9 cellular contexts compared by ENCODE assay signal in the genomic region with DNA sequence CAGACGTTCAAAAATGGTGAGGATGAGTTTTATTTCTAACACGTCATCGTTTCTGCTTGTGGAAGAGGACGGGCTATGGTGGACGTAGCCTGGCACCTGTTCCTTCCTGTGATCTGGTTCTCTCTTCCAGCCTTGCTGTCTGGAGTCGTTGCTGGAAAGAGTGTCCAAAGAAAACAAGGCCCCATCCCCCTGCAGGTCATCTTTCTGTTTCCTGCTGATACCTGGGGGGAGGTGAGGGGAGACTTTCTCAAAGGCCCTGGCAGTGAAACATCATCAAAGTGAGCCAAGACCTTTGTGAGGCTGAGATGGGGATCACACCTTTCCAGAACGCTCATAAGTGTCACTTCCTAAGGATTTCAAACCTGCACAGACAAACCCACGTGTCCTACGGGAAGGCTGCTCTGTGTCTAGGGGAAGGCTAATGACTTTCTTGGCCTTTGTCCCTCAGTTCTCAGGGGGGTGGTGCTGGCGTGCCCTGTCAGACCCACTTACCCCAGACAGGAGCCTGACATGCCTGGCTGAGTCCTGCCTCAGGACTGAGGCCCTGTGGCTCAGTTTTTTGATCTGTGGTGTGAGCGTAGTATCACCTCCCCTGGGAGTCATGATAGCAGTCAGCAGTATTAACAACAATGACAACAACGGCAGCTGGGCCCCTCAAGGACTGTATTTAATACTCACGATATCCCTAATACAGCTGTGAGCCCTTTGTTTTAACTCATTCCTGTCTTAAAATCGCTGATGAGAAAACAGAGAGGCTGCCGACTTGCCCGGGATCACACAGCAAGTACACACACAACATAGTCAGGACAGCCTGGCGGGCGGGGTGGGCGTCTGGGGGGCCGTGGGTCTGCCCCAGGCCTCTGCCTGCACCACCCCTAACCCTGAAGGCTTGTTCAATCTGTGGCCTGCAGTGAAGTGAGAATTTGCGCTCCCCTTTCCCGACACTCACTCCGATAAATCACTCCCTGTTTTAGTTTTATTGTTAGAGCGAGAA.
A peak's percentile ranks its signal among the peaks of the same experiment; 100 is the strongest.
DNase-seq lines count a peak whose midpoint lies in the region; ATAC-seq and TF ChIP-seq lines count a peak whose summit lies in the region.
"Had no signal": no experiment of that assay in that cellular context is flagged by ENCODE, and none has a peak within 500 bp of the region (broad histone marks: within the 10 kb centered on the region; RNA-seq: fewer than 3 reads in every experiment).

No MANE protein-coding gene starts in this region.

- DNase-seq in DMS79 (lab: John Stamatoyannopoulos, UW) (peak; percentile 94), OCI-LY7 (ENCODE audit: low spot score) (peak; percentile 35), memory B cell (ENCODE audit: low spot score in 2 of 2) (peak in 1 of 2 donors; percentile 39), COR-L47 (lab: John Stamatoyannopoulos, UW) (no peak), hippocampal formation (lab: John Stamatoyannopoulos, UW) (no peak)
- no peak for DNase-seq in stimulated activated CD4-positive, alpha-beta T cell treated with anti-CD3 and anti-CD28 coated beads, Interleukin-4, amount 100 ng/mL, for 1 hour
- DNase-seq: NCI-H2081 treated with DMSO at 0.1 percent for 48 hours had no signal

- H3K4me3 Mint-ChIP-seq in memory B cell: no peak overlapping the region

- peaks cover 16% of the 10 kb centered on the region for H3K4me1 ChIP-seq in OCI-LY7 (ENCODE audit: insufficient read depth, low read length, poor library complexity, severe bottlenecking)

- no peak overlapping the region for H3K4me3 ChIP-seq in OCI-LY7 (ENCODE audit: low read depth, low read length, poor library complexity, severe bottlenecking)

- H3K9me3 Mint-ChIP-seq in memory B cell: no peaks in the 10 kb centered on the region

- no peaks in the 10 kb centered on the region for H3K27me3 Mint-ChIP-seq in memory B cell

- ATAC-seq in GM21529 (IDR thresholded peaks at IDR 0.05; ENCODE audit: unreplicated experiment) (peak; percentile 49), memory B cell (ENCODE audit: low read depth) (peak; percentile 47), HG02798 (IDR thresholded peaks at IDR 0.05; ENCODE audit: poor library complexity, unreplicated experiment) (no peak)

- peak overlapping the region; percentile 10 for H3K27ac Mint-ChIP-seq in memory B cell

- no peaks in the 10 kb centered on the region for H3K79me2 ChIP-seq in OCI-LY7 (ENCODE audit: insufficient read depth, low read depth, low read length)

- H3K4me2 ChIP-seq in OCI-LY7 (ENCODE audit: low read length): peak overlapping the region; percentile 51

- no peaks in the 10 kb centered on the region for H3K9me2 ChIP-seq in OCI-LY7 (ENCODE audit: insufficient read depth, low read length)

- peaks cover 3% of the 10 kb centered on the region for H3K36me3 Mint-ChIP-seq in memory B cell

- H4K20me1 ChIP-seq in OCI-LY7 (ENCODE audit: insufficient read depth, low read length): no peaks in the 10 kb centered on the region

- CTCF ChIA-PET in OCI-LY7 (lab: Charles Lee; ENCODE audit: unreplicated experiment): no interaction called here

- H3K4me1 Mint-ChIP-seq in memory B cell: peaks cover 31% of the 10 kb centered on the region

- BruUV-seq in OCI-LY7 (replicated peaks; lab: Mats Ljungman, UMichigan): no TSS peak

- intact Hi-C loops in OCI-LY7 (cut with micrococcal nuclease; ENCODE audit: unreplicated experiment): no loop called here

- H3K27ac ChIP-seq in OCI-LY7 (ENCODE audit: low read depth, low read length, poor library complexity, severe bottlenecking): no peak overlapping the region

- H3K9me3 ChIP-seq in OCI-LY7 (ENCODE audit: low read length): no peaks in the 10 kb centered on the region

- H2AFZ ChIP-seq in OCI-LY7 (ENCODE audit: low read length): no peak overlapping the region

- TF ChIP-seq CTCF in OCI-LY7 (conservative IDR thresholded peaks at IDR 0.05; ENCODE audit: low read length): no peak

- POLR2A ChIA-PET in OCI-LY7 (lab: Charles Lee): no interaction called here

- no peaks in the 10 kb centered on the region for H3K36me3 ChIP-seq in OCI-LY7 (ENCODE audit: insufficient read depth, low read length)

Comparison
In these comparisons a context has a peak if more than half of its experiments do, and no peak if none do; other contexts are left out.
1. DNase-seq: peak in DMS79 (single experiment) and OCI-LY7 (single experiment); none in COR-L47 (single experiment), stimulated activated CD4-positive, alpha-beta T cell treated with anti-CD3 and anti-CD28 coated beads, Interleukin-4, amount 100 ng/mL, for 1 hour (single experiment) and hippocampal formation (0 of 2).